Comparison of ENCODE assay signal across 31 cellular contexts in the genomic region with DNA sequence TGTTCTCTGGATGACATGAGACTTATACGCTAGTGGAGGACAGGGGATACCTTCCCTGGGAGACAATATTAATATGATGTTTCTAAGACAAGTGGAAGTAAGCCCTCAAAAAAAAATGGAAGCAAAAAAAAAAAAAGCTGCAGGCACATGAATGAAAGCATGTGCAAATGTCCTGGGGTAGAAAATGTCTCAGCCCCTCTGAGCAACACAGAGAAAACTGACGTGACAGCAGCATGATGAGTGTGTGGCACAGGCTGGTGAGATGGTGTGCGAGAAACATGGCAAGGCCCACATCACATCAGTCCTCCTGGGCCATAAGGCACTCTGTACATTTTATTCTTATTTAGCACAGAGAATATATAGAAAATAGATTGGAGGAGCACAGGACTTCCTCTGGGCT.
"Had no signal": no experiment of that assay in that cellular context is flagged by ENCODE, and none has a peak within 500 bp of the region (broad histone marks: within the 10 kb centered on the region; RNA-seq: fewer than 3 reads in every experiment).

No MANE protein-coding gene starts in this region.

- DNase-seq: Karpas-422, Kasumi-1, MG63, MM.1S, MV-4-11, NCI-H1048, NCI-H1092 treated with DMSO at 0.1 percent for 48 hours, NCI-H1105, NCI-H1105 treated with DMSO at 0.1 percent for 48 hours, NCI-H1417 treated with DMSO at 0.1 percent for 48 hours, NCI-H1436, NCI-H1436 treated with DMSO at 0.1 percent for 48 hours, NCI-H146, NCI-H1694, NCI-H1694 treated with DMSO at 0.1 percent for 48 hours, NCI-H187 treated with DMSO at 0.1 percent for 48 hours, NCI-H1930, NCI-H2029, NCI-H2029 treated with DMSO at 0.1 percent for 48 hours, NCI-H2081, NCI-H2081 treated with DMSO at 0.1 percent for 48 hours, NCI-H2107, NCI-H2171, NCI-H2171 treated with DMSO at 0.1 percent for 48 hours, NCI-H2227 treated with DMSO at 0.1 percent for 48 hours, NCI-H226, NCI-H446, NCI-H446 treated with DMSO at 0.1 percent for 48 hours, NCI-H510A, NCI-H510A treated with DMSO at 0.1 percent for 48 hours, NCI-H524 had no signal

- H3K9me3 ChIP-seq: MG63 had no signal

- H3K4me3 ChIP-seq: MG63 had no signal

- H3K36me3 ChIP-seq: MG63 had no signal
